In the genomic region with DNA sequence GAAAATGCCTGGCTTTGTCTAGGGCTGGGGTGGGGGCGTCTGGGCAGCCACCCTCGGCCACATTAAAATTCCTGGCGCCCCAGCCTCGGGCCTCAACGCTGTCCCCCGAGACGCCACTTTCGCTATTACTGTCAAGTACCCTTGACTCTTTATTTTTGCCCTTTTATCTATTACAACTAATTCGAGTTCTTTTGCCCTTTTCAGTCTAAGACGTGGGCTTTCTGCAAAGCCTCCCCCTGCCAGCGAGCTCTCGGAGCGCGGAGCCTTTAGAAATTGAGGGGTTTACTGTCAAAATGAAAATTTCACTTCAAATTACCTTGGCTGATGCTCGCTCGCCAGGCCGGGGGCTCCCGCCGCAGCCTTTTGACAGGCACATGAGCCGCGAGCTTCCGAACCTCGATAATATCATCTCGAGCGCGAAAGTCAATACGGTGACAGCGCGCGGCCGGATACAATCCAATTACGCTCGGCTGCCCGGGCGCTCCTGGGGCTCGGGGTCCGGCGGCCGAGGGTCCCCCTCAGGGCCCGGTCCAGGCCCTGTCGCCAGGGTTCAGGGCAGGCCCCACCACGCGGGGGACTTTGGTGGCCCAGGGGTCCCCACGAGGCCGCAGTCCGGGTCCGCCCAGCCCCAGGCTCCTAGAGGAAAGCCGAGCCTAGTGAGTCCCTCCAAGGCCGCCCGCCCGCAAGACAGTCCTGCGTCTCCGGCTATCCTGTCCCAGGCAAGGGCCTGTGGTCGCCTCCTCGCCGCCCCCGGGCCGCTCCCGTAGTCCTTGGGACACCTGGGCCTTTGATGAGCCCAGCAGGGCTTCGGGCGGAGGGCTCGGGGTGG, we compare ENCODE assay signal across 13 cellular contexts. TPM values are rescaled to one million over a fixed set of nuclear protein-coding genes. Genes with fewer than 3 reads are reported as not detected.
DNase-seq lines count a peak whose midpoint lies in the region; ATAC-seq and TF ChIP-seq lines count a peak whose summit lies in the region.
"Had no signal": no experiment of that assay in that cellular context is flagged by ENCODE, and none has a peak within 500 bp of the region (broad histone marks: within the 10 kb centered on the region; RNA-seq: fewer than 3 reads in every experiment).

No MANE protein-coding gene starts in this region.

- H3K27ac ChIP-seq in CD4-positive, alpha-beta memory T cell (ENCODE audit: low read depth, low read length): no peak overlapping the region
- H3K27ac ChIP-seq in HUES48 (ENCODE audit: low read depth, low read length): no peak overlapping the region

- intact Hi-C loops in CD4-positive, alpha-beta memory T cell (cut with micrococcal nuclease): no loop called here

- TF ChIP-seq CTCF in nephron progenitor cell (IDR thresholded peaks at IDR 0.05): no peak

- H3K4me1 ChIP-seq in CD4-positive, alpha-beta memory T cell (ENCODE audit: insufficient read depth, low read length): no peaks in the 10 kb centered on the region
- peaks cover 25% of the 10 kb centered on the region for H3K4me1 ChIP-seq in HUES48 (ENCODE audit: control insufficient read depth, insufficient read depth, low read length)

- no peak overlapping the region for H3K9ac ChIP-seq in HUES48 (ENCODE audit: low read depth, low read length)

- no peak overlapping the region for H3K27ac Mint-ChIP-seq in CD4-positive, alpha-beta memory T cell
- H3K27ac Mint-ChIP-seq in nephron progenitor cell: no peak overlapping the region

- no peak for ATAC-seq in GM21825 (IDR thresholded peaks at IDR 0.05; ENCODE audit: unreplicated experiment)

- no peak for DNase-seq in CD4-positive, alpha-beta memory T cell
- peak; percentile 72 for DNase-seq in ecto neural progenitor cell (ENCODE audit: low spot score)
- DNase-seq in nephron progenitor cell: peak; percentile 44
- DNase-seq in stimulated activated CD4-positive, alpha-beta T cell treated with anti-CD3 and anti-CD28 coated beads, Interleukin-4, amount 100 ng/mL, for 1 hour: no peak
- DNase-seq in NCI-H2227 (lab: John Stamatoyannopoulos, UW; ENCODE audit: unreplicated experiment): no peak
- DNase-seq in NCI-H2029 treated with DMSO at 0.1 percent for 48 hours (lab: John Stamatoyannopoulos, UW): no peak
- DNase-seq: hippocampal formation, NCI-H1092 treated with DMSO at 0.1 percent for 48 hours, SIG-M5 had no signal

- POLR2A ChIA-PET in CD4-positive, alpha-beta memory T cell (lab: Charles Lee; ENCODE audit: partially characterized antibody): no interaction called here

- H3K4me3 ChIP-seq in CD4-positive, alpha-beta memory T cell (ENCODE audit: low read length in 2 of 2): no peak overlapping the region
- peak overlapping the region; percentile 44 for H3K4me3 ChIP-seq in HUES48 (ENCODE audit: low read depth, low read length)

- H3K9me3 ChIP-seq in CD4-positive, alpha-beta memory T cell (ENCODE audit: control insufficient read depth in 1 of 2, low read length in 2 of 2): no peaks in the 10 kb centered on the region
- H3K9me3 ChIP-seq in HUES48 (ENCODE audit: control insufficient read depth, insufficient read depth, low read length): no peaks in the 10 kb centered on the region

- peaks cover 17% of the 10 kb centered on the region for H3K27me3 ChIP-seq in CD4-positive, alpha-beta memory T cell (ENCODE audit: insufficient read depth, low read length)
- H3K27me3 ChIP-seq in HUES48 (ENCODE audit: control insufficient read depth, insufficient read depth, low read length): peaks cover 96% of the 10 kb centered on the region

- H3K27me3 Mint-ChIP-seq in CD4-positive, alpha-beta memory T cell: peaks cover 43 to 44% of the 10 kb centered on the region in 2 donors
- peaks cover 45% of the 10 kb centered on the region for H3K27me3 Mint-ChIP-seq in nephron progenitor cell (ENCODE audit: low read depth, poor library complexity)

- CTCF ChIA-PET in CD4-positive, alpha-beta memory T cell (lab: Charles Lee; ENCODE audit: partially characterized antibody): no interaction called here

- H3K9me3 Mint-ChIP-seq in CD4-positive, alpha-beta memory T cell: peaks cover 0 to 2% (median 0%) of the 10 kb centered on the region in 8 donors
- H3K9me3 Mint-ChIP-seq in nephron progenitor cell: peaks cover 11% of the 10 kb centered on the region

- peaks cover 4 to 14% (median 8%) of the 10 kb centered on the region in 4 donors for H3K4me1 Mint-ChIP-seq in CD4-positive, alpha-beta memory T cell
- peaks cover 35% of the 10 kb centered on the region for H3K4me1 Mint-ChIP-seq in nephron progenitor cell

- H3K36me3 ChIP-seq in CD4-positive, alpha-beta memory T cell (ENCODE audit: insufficient read depth, low read length): no peaks in the 10 kb centered on the region
- no peaks in the 10 kb centered on the region for H3K36me3 ChIP-seq in HUES48 (ENCODE audit: control insufficient read depth, insufficient read depth, low read length)

- peak overlapping the region in 5 of 8 donors; percentile 50 to 75 (median 68) for H3K4me3 Mint-ChIP-seq in CD4-positive, alpha-beta memory T cell
- H3K4me3 Mint-ChIP-seq in nephron progenitor cell: peak overlapping the region; percentile 65

- no peaks in the 10 kb centered on the region for H3K36me3 Mint-ChIP-seq in CD4-positive, alpha-beta memory T cell
- no peaks in the 10 kb centered on the region for H3K36me3 Mint-ChIP-seq in nephron progenitor cell (ENCODE audit: low read depth)

RNA-seq across cellular contexts. Expression of gene IRX4, which starts 6.7 kb away (rescaled TPM):
- total RNA-seq in CD4-positive, alpha-beta memory T cell: not detected
- not detected for polyA plus RNA-seq in CD4-positive, alpha-beta memory T cell
- total RNA-seq: lung microvascular endothelial cell, renal cortical epithelial cell had no signal

Comparison
In these comparisons a context has a peak if more than half of its experiments do, and no peak if none do; other contexts are left out.
1. DNase-seq: peak in ecto neural progenitor cell (single experiment) and nephron progenitor cell (single experiment); none in CD4-positive, alpha-beta memory T cell (0 of 5), stimulated activated CD4-positive, alpha-beta T cell treated with anti-CD3 and anti-CD28 coated beads, Interleukin-4, amount 100 ng/mL, for 1 hour (single experiment), NCI-H2227 (single experiment) and NCI-H2029 treated with DMSO at 0.1 percent for 48 hours (single experiment).